In the genomic region with DNA sequence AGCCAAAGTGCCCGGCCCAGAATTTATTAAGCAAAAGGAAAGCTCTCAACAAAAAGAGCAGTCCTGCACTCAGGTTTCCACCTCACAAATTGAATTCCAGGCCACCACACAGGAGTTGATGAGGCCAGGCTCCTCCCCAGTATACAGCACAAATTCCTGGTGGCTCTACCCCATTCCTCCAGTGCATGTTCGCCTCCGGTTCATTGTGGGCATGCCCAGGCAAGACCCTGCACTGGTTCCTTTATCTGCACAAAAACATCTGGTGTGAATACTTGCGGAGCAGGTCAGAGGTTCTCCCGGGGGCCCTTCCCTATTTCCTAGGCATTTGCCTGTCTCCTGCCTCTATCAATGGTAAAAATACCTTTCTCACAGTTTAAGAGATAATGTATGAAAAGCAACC, we compare ENCODE assay signal across 1 cellular context.
TF ChIP-seq lines count a peak whose summit lies in the region.

No MANE protein-coding gene starts in this region.

TF ChIP-seq in HCT116, 20 proteins besides CTCF, POLR2A, EP300 and RAD21 (continued from another document):
- TF ChIP-seq MAX (IDR thresholded peaks at IDR 0.05) (no peak), SRF (IDR thresholded peaks at IDR 0.05; ENCODE audit: low read depth) (no peak), EZH2phosphoT487 (IDR thresholded peaks at IDR 0.05; ENCODE audit: borderline replicate concordance) (no peak), EZH2 (IDR thresholded peaks at IDR 0.05) (no peak), ZFX (IDR thresholded peaks at IDR 0.05) (no peak), TCF7L2 (IDR thresholded peaks at IDR 0.05; ENCODE audit: borderline replicate concordance, extremely low read depth, insufficient read depth, insufficient read length) (no peak), ATF3 (IDR thresholded peaks at IDR 0.05) (no peak), ELF1 (IDR thresholded peaks at IDR 0.05; ENCODE audit: borderline replicate concordance, low read depth) (no peak), CBX3 (IDR thresholded peaks at IDR 0.05; ENCODE audit: low read depth) (no peak), SIN3A (IDR thresholded peaks at IDR 0.05; ENCODE audit: low read depth) (no peak), CEBPB (IDR thresholded peaks at IDR 0.05; ENCODE audit: low read depth) (no peak), ZBTB33 (IDR thresholded peaks at IDR 0.05; ENCODE audit: extremely low read depth, insufficient replicate concordance, low read length) (no peak), SP1 (IDR thresholded peaks at IDR 0.05; ENCODE audit: low read depth) (no peak), JUND (IDR thresholded peaks at IDR 0.05) (no peak), YY1 (IDR thresholded peaks at IDR 0.05; ENCODE audit: extremely low read depth, insufficient replicate concordance, low read depth, low read length) (no peak)
